ENCODE assay signal across 14 cellular contexts in genomic region chrX:63922221-63922620, GRCh38.
DNase-seq lines count a peak whose midpoint lies in the region; ATAC-seq, FAIRE-seq and TF ChIP-seq lines count a peak whose summit lies in the region.
"Had no signal": no experiment of that assay in that cellular context is flagged by ENCODE, and none has a peak within 500 bp of the region (broad histone marks: within the 10 kb centered on the region; RNA-seq: fewer than 3 reads in every experiment).

No MANE protein-coding gene starts in this region.

- 72 to 89% methylated on average over 2 of the region's 2 CpGs for WGBS in body of pancreas, 2 donors

- intact Hi-C loops in body of pancreas (cut with DNase I), result no loop called here

- ATAC-seq in body of pancreas (no peak), HG03039 (IDR thresholded peaks at IDR 0.05; ENCODE audit: unreplicated experiment) (no peak)
- ATAC-seq: left lung had no signal

- H3K9me3 ChIP-seq in SJSA1 (replicated peaks), result no peaks in the 10 kb centered on the region
- no peaks in the 10 kb centered on the region for H3K9me3 ChIP-seq in body of pancreas

- H3K4me1 ChIP-seq in SJSA1 (replicated peaks), result peaks cover 28% of the 10 kb centered on the region
- H3K4me1 ChIP-seq in body of pancreas, result no peaks in the 10 kb centered on the region
- H3K4me1 ChIP-seq: left lung had no signal

- H3K36me3 ChIP-seq in SJSA1 (no peaks in the 10 kb centered on the region), body of pancreas (replicated peaks in 1 of 2; ENCODE audit: insufficient read depth in 1 of 2, low read depth in 2 of 2) (no peaks in the 10 kb centered on the region)
- H3K36me3 ChIP-seq: left lung had no signal

- DNase-seq in H54 (ENCODE audit: insufficient read length, low spot score) (peak; percentile 11), SJSA1 (ENCODE audit: low read depth in 1 of 2, low spot score in 2 of 2) (peak; percentile 47 to 73), fibroblast of gingiva (ENCODE audit: low read depth) (peak; percentile 3), urothelium cell line (ENCODE audit: low spot score) (peak; percentile 53), HUDEP-2 (lab: John Stamatoyannopoulos, UW; ENCODE audit: unreplicated experiment in 76 of 76) (no peak), body of pancreas (no peak)
- DNase-seq: activated naive CD4-positive, alpha-beta T cell treated with Interleukin-2 at 50 U/mL for 16 hours; hippocampal formation; Kasumi-1; left lung; naive B cell; NCI-H510A; OCI-M1 had no signal

- no peak for TF ChIP-seq CTCF in body of pancreas (IDR thresholded peaks at IDR 0.05)

- FAIRE-seq in H54 (lab: Jason Lieb, UNC) (no peak), urothelium cell line (lab: Jason Lieb, UNC) (no peak)

- TF ChIP-seq POLR2A in H54 (IDR thresholded peaks at IDR 0.05; ENCODE audit: low read depth, low read length), result no peak
- TF ChIP-seq POLR2A in body of pancreas (IDR thresholded peaks at IDR 0.05), result no peak

- no peak overlapping the region for H3K4me3 ChIP-seq in SJSA1
- no peak overlapping the region for H3K4me3 ChIP-seq in body of pancreas
- H3K4me3 ChIP-seq: left lung had no signal

- H3K27me3 ChIP-seq in SJSA1 (replicated peaks) (no peaks in the 10 kb centered on the region), body of pancreas (no peaks in the 10 kb centered on the region)
- H3K27me3 ChIP-seq: left lung had no signal

- H3K27ac ChIP-seq in SJSA1 (peak overlapping the region; percentile 99), body of pancreas (no peak overlapping the region)
- H3K27ac ChIP-seq: left lung had no signal

Comparison
In these comparisons a context has a peak if more than half of its experiments do, and no peak if none do; other contexts are left out.
1. DNase-seq: peak in H54 (single experiment), SJSA1 (2 of 2), fibroblast of gingiva (single experiment) and urothelium cell line (single experiment); none in HUDEP-2 (0 of 76) and body of pancreas (0 of 4).